16 cellular contexts compared by ENCODE assay signal in the genomic region with DNA sequence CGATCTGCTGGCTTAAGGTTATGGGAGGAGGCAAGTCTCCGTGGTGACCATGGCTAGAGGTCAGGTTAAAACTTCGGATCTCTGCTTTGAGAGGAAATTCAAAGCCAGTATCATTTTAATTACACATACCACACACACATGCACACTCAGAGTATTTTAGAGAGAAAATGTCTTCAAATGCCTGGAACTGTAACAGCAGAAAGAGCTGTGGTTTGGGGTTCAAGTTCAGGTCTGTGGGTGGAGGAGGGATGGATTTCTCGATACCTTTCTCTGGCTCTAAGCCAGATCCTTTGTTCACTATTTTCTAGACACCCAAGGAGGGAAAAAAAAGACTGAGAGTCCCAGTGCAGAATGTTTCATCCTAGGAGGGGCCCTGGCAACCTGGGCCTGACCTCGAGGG.
"Had no signal": no experiment of that assay in that cellular context is flagged by ENCODE, and none has a peak within 500 bp of the region (broad histone marks: within the 10 kb centered on the region; RNA-seq: fewer than 3 reads in every experiment).

No MANE protein-coding gene starts in this region.

- H3K27ac Mint-ChIP-seq: activated CD4-positive, alpha-beta memory T cell treated with anti-CD3 and anti-CD28 coated beads for 36 hours; activated naive CD8-positive, alpha-beta T cell; type B pancreatic cell had no signal

- H3K4me3 ChIP-seq: body of pancreas had no signal

- H3K9me3 ChIP-seq: body of pancreas had no signal

- ATAC-seq: body of pancreas, SK-N-SH treated with all-trans-retinoic acid at 6 μM for 48 hours had no signal

- H3K27ac ChIP-seq: body of pancreas had no signal

- DNase-seq: activated CD4-positive, alpha-beta memory T cell treated with anti-CD3 and anti-CD28 coated beads for 36 hours; activated CD8-positive, alpha-beta memory T cell treated with anti-CD3 and anti-CD28 coated beads, Interleukin-2, amount 50 U/mL, for 48 hours; body of pancreas; erythroblast; foreskin melanocyte; glutamatergic neuron; occipital lobe; retina; SHP77 treated with DMSO at 0.1 percent for 48 hours; stimulated activated CD8-positive, alpha-beta memory T cell treated with anti-CD3 and anti-CD28 coated beads, Interleukin-4, amount 100 ng/mL, for 48 hours; stimulated activated naive CD4-positive, alpha-beta T cell treated with Interleukin-2 at 50 U/mL for 16 hours; T-helper 9 cell had no signal

- H3K9me3 Mint-ChIP-seq: activated CD4-positive, alpha-beta memory T cell treated with anti-CD3 and anti-CD28 coated beads for 36 hours; T-cell; type B pancreatic cell had no signal

- H3K4me3 Mint-ChIP-seq: activated CD4-positive, alpha-beta memory T cell treated with anti-CD3 and anti-CD28 coated beads for 36 hours; activated naive CD8-positive, alpha-beta T cell; T-cell; type B pancreatic cell had no signal

- H3K27me3 ChIP-seq: body of pancreas had no signal

- H3K27me3 Mint-ChIP-seq: activated CD4-positive, alpha-beta memory T cell treated with anti-CD3 and anti-CD28 coated beads for 36 hours; activated naive CD8-positive, alpha-beta T cell; T-cell; type B pancreatic cell had no signal

- H3K36me3 Mint-ChIP-seq: activated naive CD8-positive, alpha-beta T cell had no signal
